ENCODE assay signal across 17 cellular contexts in the genomic region with DNA sequence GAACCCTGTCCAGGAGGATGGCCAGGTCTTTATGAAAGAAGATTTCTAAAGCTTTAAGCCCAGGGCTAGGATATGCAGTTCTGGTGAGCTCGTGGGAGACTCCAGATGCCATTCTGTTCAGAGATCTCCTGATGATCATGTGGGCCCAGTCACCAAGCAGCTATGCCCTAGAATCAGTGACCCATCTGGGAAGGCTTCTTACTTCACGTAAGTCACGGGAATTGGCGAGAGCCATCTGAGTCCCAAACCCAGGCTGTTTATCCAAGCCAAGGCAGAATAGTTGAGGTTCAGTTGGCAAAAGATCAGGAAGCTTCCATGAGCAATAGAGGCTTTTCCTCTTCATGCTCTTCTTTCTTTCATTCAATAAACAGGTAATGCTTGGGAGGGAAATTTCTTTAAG.
"Had no signal": no experiment of that assay in that cellular context is flagged by ENCODE, and none has a peak within 500 bp of the region (broad histone marks: within the 10 kb centered on the region; RNA-seq: fewer than 3 reads in every experiment).

No MANE protein-coding gene starts in this region.

- H3K36me3 ChIP-seq: left lung, upper lobe of right lung had no signal

- H3K27me3 ChIP-seq: ascending aorta, foreskin keratinocyte, heart left ventricle, left lung, sigmoid colon, testis, upper lobe of right lung had no signal

- H3K4me3 ChIP-seq: ascending aorta, heart left ventricle, left lung, sigmoid colon, testis, upper lobe of right lung had no signal

- H3K27ac ChIP-seq: ascending aorta, foreskin keratinocyte, heart left ventricle, left lung, sigmoid colon, testis, upper lobe of right lung, WERI-Rb-1 had no signal

- ATAC-seq: activated CD4-positive, alpha-beta T cell treated with anti-CD3 and anti-CD28 coated beads for 36 hours; activated CD8-positive, alpha-beta T cell treated with anti-CD3 and anti-CD28 coated beads, Interleukin-2, amount 10 ng/mL, durations not matched to agents 7 days and 5 days; foreskin keratinocyte; heart left ventricle; left lung; stimulated activated naive CD8-positive, alpha-beta T cell treated with anti-CD3 and anti-CD28 coated beads, Interleukin-15, Interleukin-2, amounts not matched to agents 100 U/mL and 50 U/mL, for 24 hours; upper lobe of right lung had no signal

- DNase-seq: activated CD4-positive, alpha-beta T cell treated with anti-CD3 and anti-CD28 coated beads for 36 hours; activated CD8-positive, alpha-beta memory T cell treated with anti-CD3 and anti-CD28 coated beads, Interleukin-2, amount 50 U/mL, for 48 hours; activated CD8-positive, alpha-beta T cell treated with anti-CD3 and anti-CD28 coated beads, Interleukin-2, amount 10 ng/mL, durations not matched to agents 7 days and 5 days; foreskin keratinocyte; heart left ventricle; left lung; nephron progenitor cell; sigmoid colon; stimulated activated CD4-positive, alpha-beta T cell treated with anti-CD3 and anti-CD28 coated beads, Interleukin-4, amount 100 ng/mL, for 1 hour; stimulated activated CD8-positive, alpha-beta memory T cell treated with anti-CD3 and anti-CD28 coated beads, Interleukin-4, amount 100 ng/mL, for 48 hours; stimulated activated naive CD8-positive, alpha-beta T cell treated with anti-CD3 and anti-CD28 coated beads, Interleukin-15, Interleukin-2, amounts not matched to agents 100 U/mL and 50 U/mL, for 24 hours; T1000; testis; upper lobe of right lung; WERI-Rb-1 had no signal

- FAIRE-seq: islet of Langerhans had no signal

- H3K9me3 ChIP-seq: ascending aorta, heart left ventricle, left lung, sigmoid colon, testis, upper lobe of right lung had no signal

- H3K4me1 ChIP-seq: foreskin keratinocyte, left lung, testis had no signal
